In genomic region chr1:61081637-61082335, GRCh38 we compare ENCODE assay signal across 8 cellular contexts. TPM values are rescaled to one million over a fixed set of nuclear protein-coding genes. Genes with fewer than 3 reads are reported as not detected.
DNase-seq lines count a peak whose midpoint lies in the region; ATAC-seq, FAIRE-seq and TF ChIP-seq lines count a peak whose summit lies in the region.

No MANE protein-coding gene starts in this region.

- H3K9me3 ChIP-seq in HUES6 (ENCODE audit: control insufficient read depth, insufficient read depth, low read depth, low read length) (no peaks in the 10 kb centered on the region), astrocyte (ENCODE audit: insufficient read depth, low read depth, low read length) (no peaks in the 10 kb centered on the region), iPS DF 6.9 (ENCODE audit: control insufficient read depth, insufficient read depth, low read length) (no peaks in the 10 kb centered on the region)

- H3K27ac ChIP-seq in ACC112 (ENCODE audit: low read depth, low read length) (peak overlapping the region; percentile 82), HUES6 (ENCODE audit: low read depth, low read length) (no peak overlapping the region), astrocyte (ENCODE audit: low read depth, low read length) (no peak overlapping the region), iPS DF 6.9 (ENCODE audit: low read length) (no peak overlapping the region)

- H3K4me1 Mint-ChIP-seq in T-cell = peaks cover 49 to 53% (median 50%) of the 10 kb centered on the region in 3 donors
- H3K4me1 Mint-ChIP-seq in astrocyte (ENCODE audit: low read depth, unreplicated experiment) = peaks cover 29% of the 10 kb centered on the region

- H3K4me3 Mint-ChIP-seq in T-cell (peak overlapping the region; percentile 77 to 90 (median 80)), astrocyte (ENCODE audit: unreplicated experiment) (peak overlapping the region; percentile 83)

- H3K36me3 Mint-ChIP-seq in T-cell (no peaks in the 10 kb centered on the region), astrocyte (ENCODE audit: low read depth, unreplicated experiment) (no peaks in the 10 kb centered on the region)

- H3K9ac ChIP-seq in HUES6 (ENCODE audit: low read length) (peak overlapping the region; percentile 14), astrocyte (ENCODE audit: low read length) (peak overlapping the region; percentile 47)

- H2AFZ ChIP-seq in ACC112 (ENCODE audit: low read length, unreplicated experiment) (peak overlapping the region; percentile 85), astrocyte (ENCODE audit: low read depth, low read length) (peak overlapping the region; percentile 43)

- no peak for TF ChIP-seq CTCF in astrocyte (IDR thresholded peaks at IDR 0.05; ENCODE audit: insufficient read depth, low read depth, low read length)
- no peak for TF ChIP-seq CTCF in retinal pigment epithelial cell (conservative IDR thresholded peaks at IDR 0.05; ENCODE audit: low read depth, low read length)

- no peaks in the 10 kb centered on the region for H4K20me1 ChIP-seq in astrocyte (ENCODE audit: insufficient read depth, low read length)

- H3K36me3 ChIP-seq in ACC112 (ENCODE audit: insufficient read depth, low read length) (no peaks in the 10 kb centered on the region), HUES6 (ENCODE audit: control insufficient read depth, insufficient read depth, low read length) (no peaks in the 10 kb centered on the region), astrocyte (ENCODE audit: insufficient read depth, low read length) (no peaks in the 10 kb centered on the region), iPS DF 6.9 (ENCODE audit: control insufficient read depth, insufficient read depth, low read length) (no peaks in the 10 kb centered on the region)

- no CpG with 5 or more reads among the region's 47 CpGs for WGBS in iPS DF 6.9 (ENCODE audit: insufficient coverage, insufficient read length)

- POLR2A ChIA-PET in T-cell (lab: Charles Lee) = no interaction called here

- peak overlapping the region; percentile 94 for H3K4me2 ChIP-seq in astrocyte (ENCODE audit: low read length)

- peaks cover 0 to 7% of the 10 kb centered on the region in 2 donors for H3K27me3 Mint-ChIP-seq in T-cell
- peaks cover 7% of the 10 kb centered on the region for H3K27me3 Mint-ChIP-seq in astrocyte (ENCODE audit: low read depth, unreplicated experiment)

- H3K4me3 ChIP-seq in ACC112 (ENCODE audit: low read depth, low read length) (peak overlapping the region; percentile 90), HUES6 (ENCODE audit: low read depth, low read length) (peak overlapping the region; percentile 82), astrocyte (ENCODE audit: insufficient read depth, low read depth, low read length) (peak overlapping the region; percentile 64), iPS DF 6.9 (ENCODE audit: low read length) (peak overlapping the region; percentile 51; the same call in 1 of the 2 replicates), retinal pigment epithelial cell (ENCODE audit: low read length) (peak overlapping the region; percentile 67)

- H3K27me3 ChIP-seq in ACC112 (ENCODE audit: insufficient read depth, low read length) (no peaks in the 10 kb centered on the region), HUES6 (ENCODE audit: control insufficient read depth, insufficient read depth, low read length) (peaks cover 78% of the 10 kb centered on the region), astrocyte (ENCODE audit: insufficient read depth, low read length) (no peaks in the 10 kb centered on the region), iPS DF 6.9 (ENCODE audit: control insufficient read depth, insufficient read depth, low read length) (peaks cover 33% of the 10 kb centered on the region)

- peak overlapping the region; percentile 83 to 97 for H3K27ac Mint-ChIP-seq in T-cell
- H3K27ac Mint-ChIP-seq in astrocyte (ENCODE audit: unreplicated experiment) = no peak overlapping the region

- DNase-seq in T-cell (peak in 25 of 34 experiments; percentile 1 to 56 (median 40)), astrocyte (ENCODE audit: low read depth) (no peak), iPS DF 6.9 (ENCODE audit: low read depth, low spot score) (no peak), retinal pigment epithelial cell (ENCODE audit: low read depth) (no peak)

- H3K79me2 ChIP-seq in ACC112 (ENCODE audit: control insufficient read depth, insufficient read depth, low read length, unreplicated experiment) = peaks cover 41% of the 10 kb centered on the region
- H3K79me2 ChIP-seq in astrocyte (ENCODE audit: insufficient read depth, low read length) = peaks cover 14% of the 10 kb centered on the region

- ATAC-seq in T-cell (replicated peaks in 1 of 4) (peak; percentile 11 to 13 (median 12)), HG02623 (IDR thresholded peaks at IDR 0.05; ENCODE audit: unreplicated experiment) (no peak), HG03469 (IDR thresholded peaks at IDR 0.05; ENCODE audit: unreplicated experiment) (no peak)

- FAIRE-seq in astrocyte (lab: Jason Lieb, UNC) = no peak

- H3K9me3 Mint-ChIP-seq in T-cell (no peaks in the 10 kb centered on the region), astrocyte (ENCODE audit: unreplicated experiment) (no peaks in the 10 kb centered on the region)

- H3K4me1 ChIP-seq in ACC112 (ENCODE audit: control insufficient read depth, insufficient read depth, low read length, unreplicated experiment) (peaks cover 28% of the 10 kb centered on the region), HUES6 (ENCODE audit: control insufficient read depth, insufficient read depth, low read length) (peaks cover 30% of the 10 kb centered on the region), astrocyte (ENCODE audit: insufficient read depth, low read length) (peaks cover 30% of the 10 kb centered on the region), iPS DF 6.9 (ENCODE audit: control insufficient read depth, insufficient read depth, low read length) (peaks cover 3% of the 10 kb centered on the region; the same call in 1 of the 2 replicates)

- CTCF ChIA-PET in T-cell (lab: Charles Lee) = interaction anchor here (0.6 to 1.3 kb wide), 5 partner anchors 10 to 725 kb away, joined by 3 to 5 read pairs (median 4); no protein-coding TSS in a partner anchor

RNA-seq across cellular contexts. Expression of gene NFIA, which starts 0.6 kb away (rescaled TPM):
- total RNA-seq in T-cell (10 to 100 TPM in 1 of 5 donors, 1 to 10 TPM in 4; 5.1 to 10.1 (median 7.1) TPM), astrocyte (4.6 and 7.2 TPM in 2 replicates)

Comparison
In these comparisons a context has a peak if more than half of its experiments do, and no peak if none do; other contexts are left out.
1. ATAC-seq: peak in T-cell (4 of 4); none in HG02623 (single experiment) and HG03469 (single experiment).
2. DNase-seq: peak in T-cell (25 of 34); none in astrocyte (single experiment), iPS DF 6.9 (single experiment) and retinal pigment epithelial cell (single experiment).
3. Peak in every context shown above with its lines, with median percentiles within 50 percentile points of each other: H3K4me3 ChIP-seq.